Comparison of ENCODE assay signal across 9 cellular contexts in the genomic region with DNA sequence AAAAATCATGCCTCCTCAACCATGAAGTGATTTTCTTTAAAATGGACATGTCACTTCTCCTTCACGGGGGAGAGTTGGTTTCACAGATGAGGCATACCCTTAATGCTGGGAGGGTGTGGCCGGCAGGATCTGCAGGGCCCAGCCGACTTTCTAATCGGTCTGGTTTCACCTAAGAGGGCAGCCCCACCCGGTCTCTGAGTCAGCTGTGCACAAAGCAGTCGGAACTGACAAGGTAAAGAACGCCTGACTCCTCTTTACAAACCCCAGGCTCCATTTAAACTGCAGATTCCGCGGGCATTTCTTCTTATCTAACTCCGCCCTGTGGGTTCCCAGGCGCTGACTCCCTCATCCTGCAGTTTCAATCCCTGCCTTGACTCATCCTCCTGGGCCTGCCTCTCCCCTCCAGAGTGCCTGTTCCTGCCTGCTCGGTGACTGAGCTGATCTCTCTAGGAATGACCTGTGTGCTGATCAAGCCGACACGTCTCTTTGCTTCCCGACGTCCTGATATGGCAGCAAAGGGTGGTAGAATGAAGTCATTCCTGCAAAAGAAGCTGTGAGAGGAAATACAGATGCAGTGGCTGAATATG.
DNase-seq lines count a peak whose midpoint lies in the region; ATAC-seq and TF ChIP-seq lines count a peak whose summit lies in the region.
"Had no signal": no experiment of that assay in that cellular context is flagged by ENCODE, and none has a peak within 500 bp of the region (broad histone marks: within the 10 kb centered on the region; RNA-seq: fewer than 3 reads in every experiment).

No MANE protein-coding gene starts in this region.

- H3K36me3 Mint-ChIP-seq in Caco-2 (ENCODE audit: insufficient read depth, unreplicated experiment), result no peaks in the 10 kb centered on the region

- intact Hi-C loops in Caco-2 (cut with micrococcal nuclease; ENCODE audit: unreplicated experiment) (loop anchor here (2.0 to 5.0 kb wide), 3 partner anchors 61 to 650 kb away; no protein-coding TSS in a partner anchor), left lung (cut with DNase I) (no loop called here)

- H3K4me3 Mint-ChIP-seq in Caco-2 (ENCODE audit: unreplicated experiment), result peak overlapping the region; percentile 71
- H3K4me3 Mint-ChIP-seq: central memory CD8-positive, alpha-beta T cell had no signal

- no peaks in the 10 kb centered on the region for H3K27me3 Mint-ChIP-seq in Caco-2 (ENCODE audit: insufficient read depth, unreplicated experiment)

- TF ChIP-seq CTCF in Caco-2 (IDR thresholded peaks at IDR 0.05; ENCODE audit: insufficient read depth in 1 of 2, low read depth in 1 of 2, low read length in 1 of 2, severe bottlenecking in 1 of 2, unreplicated experiment in 1 of 2), result no peak
- no peak for TF ChIP-seq CTCF in left lung (IDR thresholded peaks at IDR 0.05)

- H3K4me1 Mint-ChIP-seq in Caco-2 (ENCODE audit: low read depth, unreplicated experiment), result peaks cover 48% of the 10 kb centered on the region
- H3K4me1 Mint-ChIP-seq: central memory CD8-positive, alpha-beta T cell had no signal

- CTCF ChIA-PET in Caco-2 (lab: Charles Lee), result no interaction called here

- no TSS peak for BruUV-seq in Caco-2 (replicated peaks; lab: Mats Ljungman, UMichigan)

- DNase-seq in Caco-2 (peak; percentile 81 to 93), astrocyte of the hippocampus (ENCODE audit: low read depth, low spot score) (peak; percentile 92), left lung (peak; percentile 55 to 79)
- no peak for DNase-seq in stimulated activated CD4-positive, alpha-beta T cell treated with anti-CD3 and anti-CD28 coated beads, Interleukin-4, amount 100 ng/mL, for 1 hour

- peak overlapping the region; percentile 84 for H3K27ac Mint-ChIP-seq in Caco-2 (ENCODE audit: unreplicated experiment)

- H3K9me3 Mint-ChIP-seq in Caco-2 (ENCODE audit: unreplicated experiment), result no peaks in the 10 kb centered on the region
- H3K9me3 Mint-ChIP-seq: central memory CD8-positive, alpha-beta T cell had no signal

- ATAC-seq in HG03159 (IDR thresholded peaks at IDR 0.05; ENCODE audit: unreplicated experiment) (peak; percentile 68), left lung (peak; percentile 81), HG03378 (IDR thresholded peaks at IDR 0.05; ENCODE audit: unreplicated experiment) (no peak), GM19455 (IDR thresholded peaks at IDR 0.05; ENCODE audit: unreplicated experiment) (no peak), HG02588 (IDR thresholded peaks at IDR 0.05; ENCODE audit: unreplicated experiment) (no peak)

- POLR2A ChIA-PET in Caco-2 (lab: Charles Lee), result no interaction called here

- H3K4me1 ChIP-seq in Caco-2 (peaks cover 69% of the 10 kb centered on the region), left lung (peaks cover 0 to 5% of the 10 kb centered on the region in 2 donors)

- H3K36me3 ChIP-seq in Caco-2 (ENCODE audit: control insufficient read depth, insufficient read depth, low read length) (no peaks in the 10 kb centered on the region), left lung (no peaks in the 10 kb centered on the region)

- H3K27me3 ChIP-seq in Caco-2 (replicated peaks; ENCODE audit: control insufficient read depth, insufficient read depth, low read length) (no peaks in the 10 kb centered on the region), left lung (no peaks in the 10 kb centered on the region)

- H3K4me3 ChIP-seq in Caco-2 (ENCODE audit: low read depth, low read length), result peak overlapping the region; percentile 27
- H3K4me3 ChIP-seq in left lung, result no peak overlapping the region

- H3K27ac ChIP-seq in left lung, result peak overlapping the region in 1 of 2 donors; percentile 9

- H3K9me3 ChIP-seq in Caco-2 (no peaks in the 10 kb centered on the region), left lung (no peaks in the 10 kb centered on the region)

Comparison
In these comparisons a context has a peak if more than half of its experiments do, and no peak if none do; other contexts are left out.
1. ATAC-seq: peak in HG03159 (single experiment) and left lung (single experiment); none in HG03378 (single experiment), GM19455 (single experiment) and HG02588 (single experiment).